Comparison of ENCODE assay signal across 22 cellular contexts in the genomic region with DNA sequence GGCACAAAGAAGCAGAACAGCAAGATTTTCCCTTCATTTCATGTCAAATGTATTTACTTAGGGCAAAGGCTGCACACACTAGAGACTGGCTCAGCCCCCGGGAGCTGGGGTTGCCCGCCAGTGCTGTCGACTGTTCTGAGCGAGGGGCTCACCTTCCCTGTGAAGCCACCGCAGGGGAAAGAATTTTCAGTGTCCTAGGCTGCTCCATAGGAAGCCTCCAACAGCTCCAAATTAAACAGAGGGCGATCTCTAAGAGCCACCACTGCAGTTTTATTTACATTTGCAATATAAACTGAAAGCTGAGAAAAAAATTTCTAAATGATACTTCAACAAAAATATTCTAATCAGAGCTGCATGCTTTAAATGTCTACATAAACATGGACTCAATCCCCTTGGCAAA. TPM values are rescaled to one million over a fixed set of nuclear protein-coding genes. Genes with fewer than 3 reads are reported as not detected.
DNase-seq lines count a peak whose midpoint lies in the region; ATAC-seq, FAIRE-seq and TF ChIP-seq lines count a peak whose summit lies in the region.
"Had no signal": no experiment of that assay in that cellular context is flagged by ENCODE, and none has a peak within 500 bp of the region (broad histone marks: within the 10 kb centered on the region; RNA-seq: fewer than 3 reads in every experiment).

No MANE protein-coding gene starts in this region.

- no peak for ATAC-seq in activated T-cell treated with anti-CD3 and anti-CD28 coated beads, Interleukin-2, amount 50 U/mL, for 4 hours
- ATAC-seq in T-cell (replicated peaks in 1 of 4) = no peak
- ATAC-seq in effector memory CD8-positive, alpha-beta T cell (replicated peaks) = no peak

- no peaks in the 10 kb centered on the region for H3K27me3 ChIP-seq in stomach
- H3K27me3 ChIP-seq: MG63, uterus had no signal

- H3K9me3 ChIP-seq in stomach = no peaks in the 10 kb centered on the region
- H3K9me3 ChIP-seq: MG63, prostate gland, uterus had no signal

- no peak for DNase-seq in activated T-cell treated with anti-CD3 and anti-CD28 coated beads, Interleukin-2, amount 50 U/mL, for 24 hours
- DNase-seq in activated T-cell treated with anti-CD3 and anti-CD28 coated beads, Interleukin-2, amount 50 U/mL, for 4 hours = no peak
- DNase-seq in T-cell (no peak), stomach (no peak), RCC 7860 (ENCODE audit: low spot score) (no peak), GM12892 (ENCODE audit: insufficient read length) (no peak), NCI-H146 treated with DMSO at 0.1 percent for 48 hours (lab: John Stamatoyannopoulos, UW; ENCODE audit: unreplicated experiment) (no peak)
- no peak for DNase-seq in effector memory CD8-positive, alpha-beta T cell
- DNase-seq: activated B cell treated with CpG ODN at 0.5 μM for 24 hours; foreskin fibroblast; hypothalamus; kidney; MG63; NCI-H1436 treated with DMSO at 0.1 percent for 48 hours; NCI-H69; SHP77; stimulated activated CD4-positive, alpha-beta T cell treated with anti-CD3 and anti-CD28 coated beads, Interleukin-2, amount 100 ng/mL, for 24 hours; uterus had no signal

- H3K27ac ChIP-seq in stomach = peak overlapping the region in 4 of 5 donors; percentile 4 to 84 (median 79)
- H3K27ac ChIP-seq: uterus had no signal

- H3K27me3 Mint-ChIP-seq in activated T-cell treated with anti-CD3 and anti-CD28 coated beads, Interleukin-2, amount 50 U/mL, for 24 hours = no peaks in the 10 kb centered on the region
- no peaks in the 10 kb centered on the region for H3K27me3 Mint-ChIP-seq in activated T-cell treated with anti-CD3 and anti-CD28 coated beads, Interleukin-2, amount 50 U/mL, for 4 hours (ENCODE audit: low read depth)
- H3K27me3 Mint-ChIP-seq in T-cell = no peaks in the 10 kb centered on the region
- H3K27me3 Mint-ChIP-seq in effector memory CD8-positive, alpha-beta T cell = no peaks in the 10 kb centered on the region
- H3K27me3 Mint-ChIP-seq: activated B cell treated with CpG ODN at 0.5 μM for 24 hours, memory B cell had no signal

- peak overlapping the region; percentile 92 for H3K27ac Mint-ChIP-seq in activated T-cell treated with anti-CD3 and anti-CD28 coated beads, Interleukin-2, amount 50 U/mL, for 24 hours
- H3K27ac Mint-ChIP-seq in T-cell = peak overlapping the region; percentile 94 to 96
- H3K27ac Mint-ChIP-seq in effector memory CD8-positive, alpha-beta T cell = peak overlapping the region; percentile 2 to 84
- H3K27ac Mint-ChIP-seq: activated B cell treated with CpG ODN at 0.5 μM for 24 hours had no signal

- intact Hi-C loops in stomach (cut with DNase I; ENCODE audit: low total_unique reads) = no loop called here

- CTCF ChIA-PET in T-cell (lab: Charles Lee) = interaction anchor here (0.6 to 1.1 kb wide), 3 partner anchors 18 to 803 kb away, joined by 3 to 7 read pairs (median 3); a partner anchor contains a TSS

- no peak overlapping the region for H3K4me3 ChIP-seq in stomach
- H3K4me3 ChIP-seq: coronary artery, MG63, prostate gland, uterus had no signal

- 63 to 68% (median 65%) methylated on average over 6 of the region's 6 CpGs for WGBS in stomach, 5 donors

- TF ChIP-seq EP300 in stomach (IDR thresholded peaks at IDR 0.05) = no peak

- no peak for TF ChIP-seq POLR2A in stomach (IDR thresholded peaks at IDR 0.05)
- no peak for TF ChIP-seq POLR2A in GM12892 (IDR thresholded peaks at IDR 0.05; ENCODE audit: low read depth, low read length)

- peaks cover 0 to 41% (median 21%) of the 10 kb centered on the region in 4 donors for H3K4me1 ChIP-seq in stomach
- H3K4me1 ChIP-seq: prostate gland, uterus had no signal

- H3K36me3 ChIP-seq in stomach = peaks cover 2 to 12% (median 7%) of the 10 kb centered on the region in 4 donors
- H3K36me3 ChIP-seq: prostate gland, uterus had no signal

- H3K36me3 Mint-ChIP-seq in activated T-cell treated with anti-CD3 and anti-CD28 coated beads, Interleukin-2, amount 50 U/mL, for 24 hours (ENCODE audit: low read depth) = peaks cover 61% of the 10 kb centered on the region
- peaks cover 36% of the 10 kb centered on the region for H3K36me3 Mint-ChIP-seq in activated T-cell treated with anti-CD3 and anti-CD28 coated beads, Interleukin-2, amount 50 U/mL, for 4 hours (ENCODE audit: insufficient read depth)
- peaks cover 46% of the 10 kb centered on the region for H3K36me3 Mint-ChIP-seq in T-cell
- H3K36me3 Mint-ChIP-seq in effector memory CD8-positive, alpha-beta T cell (ENCODE audit: insufficient read depth) = peaks cover 23% of the 10 kb centered on the region

- H3K4me3 Mint-ChIP-seq in activated T-cell treated with anti-CD3 and anti-CD28 coated beads, Interleukin-2, amount 50 U/mL, for 24 hours = peak overlapping the region; percentile 75
- no peak overlapping the region for H3K4me3 Mint-ChIP-seq in activated T-cell treated with anti-CD3 and anti-CD28 coated beads, Interleukin-2, amount 50 U/mL, for 4 hours
- H3K4me3 Mint-ChIP-seq in T-cell = peak overlapping the region in 2 of 3 donors; percentile 4 to 92
- H3K4me3 Mint-ChIP-seq in effector memory CD8-positive, alpha-beta T cell = peak overlapping the region in 1 of 2 donors; percentile 81
- H3K4me3 Mint-ChIP-seq: activated B cell treated with CpG ODN at 0.5 μM for 24 hours, brain, memory B cell had no signal

- TF ChIP-seq CTCF in stomach (IDR thresholded peaks at IDR 0.05) = no peak

- H3K4me1 Mint-ChIP-seq in activated T-cell treated with anti-CD3 and anti-CD28 coated beads, Interleukin-2, amount 50 U/mL, for 24 hours (ENCODE audit: low read depth) = peaks cover 68% of the 10 kb centered on the region
- peaks cover 66% of the 10 kb centered on the region for H3K4me1 Mint-ChIP-seq in activated T-cell treated with anti-CD3 and anti-CD28 coated beads, Interleukin-2, amount 50 U/mL, for 4 hours (ENCODE audit: low read depth)
- peaks cover 66 to 68% (median 67%) of the 10 kb centered on the region in 3 donors for H3K4me1 Mint-ChIP-seq in T-cell
- peaks cover 39 to 57% of the 10 kb centered on the region in 2 donors for H3K4me1 Mint-ChIP-seq in effector memory CD8-positive, alpha-beta T cell (ENCODE audit: low read depth in 2 of 2)

- no peaks in the 10 kb centered on the region for H3K9me3 Mint-ChIP-seq in activated T-cell treated with anti-CD3 and anti-CD28 coated beads, Interleukin-2, amount 50 U/mL, for 24 hours
- no peaks in the 10 kb centered on the region for H3K9me3 Mint-ChIP-seq in activated T-cell treated with anti-CD3 and anti-CD28 coated beads, Interleukin-2, amount 50 U/mL, for 4 hours
- no peaks in the 10 kb centered on the region for H3K9me3 Mint-ChIP-seq in T-cell
- H3K9me3 Mint-ChIP-seq in effector memory CD8-positive, alpha-beta T cell = no peaks in the 10 kb centered on the region
- H3K9me3 Mint-ChIP-seq: activated B cell treated with CpG ODN at 0.5 μM for 24 hours, memory B cell had no signal

- POLR2A ChIA-PET in T-cell (lab: Charles Lee) = interaction anchor here in 1 of 2 donors (0.5 to 0.6 kb wide), 2 partner anchors 263 to 1287 kb away, joined by 3 to 4 read pairs; no protein-coding TSS in a partner anchor

- FAIRE-seq in RCC 7860 (lab: Jason Lieb, UNC) (no peak), GM12892 (lab: Jason Lieb, UNC) (no peak)
- FAIRE-seq: kidney had no signal

RNA-seq across cellular contexts. Expression of a gene that starts 54.0 kb away (rescaled TPM):
- 10 to 100 TPM; 29.4 to 33.9 (median 30.3) TPM for total RNA-seq in activated T-cell treated with anti-CD3 and anti-CD28 coated beads, Interleukin-2, amount 50 U/mL, for 4 hours
- 100 to 1,000 TPM in 4 of 5 donors, 10 to 100 TPM in 1; 90.8 to 167 (median 145) TPM for total RNA-seq in T-cell
- 100 to 1,000 TPM in 1 of 5 donors, 10 to 100 TPM in 3, 1 to 10 TPM in 1; 7.0 to 111 (median 30.5) TPM for total RNA-seq in stomach
- 10 to 100 TPM; 12.3 to 15.4 (median 13.3) TPM for polyA plus RNA-seq in stomach
- polyA plus RNA-seq in GM12892 (2012; ENCODE audit: missing spikeins) = 20.8 TPM

Comparison
In these comparisons a context has a peak if more than half of its experiments do, and no peak if none do; other contexts are left out.
1. H3K27ac Mint-ChIP-seq: peak in every context shown above with its lines; median percentile 95 in T-cell; 92 in activated T-cell treated with anti-CD3 and anti-CD28 coated beads, Interleukin-2, amount 50 U/mL, for 24 hours; 43 in effector memory CD8-positive, alpha-beta T cell.